11 cellular contexts compared by ENCODE assay signal in genomic region chr7:44767134-44767911, GRCh38. TPM values are rescaled to one million over a fixed set of nuclear protein-coding genes. Genes with fewer than 3 reads are reported as not detected.
A peak's percentile ranks its signal among the peaks of the same experiment; 100 is the strongest.
DNase-seq lines count a peak whose midpoint lies in the region; ATAC-seq and TF ChIP-seq lines count a peak whose summit lies in the region.
"Had no signal": no experiment of that assay in that cellular context is flagged by ENCODE, and none has a peak within 500 bp of the region (broad histone marks: within the 10 kb centered on the region; RNA-seq: fewer than 3 reads in every experiment).

No MANE protein-coding gene starts in this region.

- peak overlapping the region; percentile 53 for H3K27ac ChIP-seq in effector memory CD4-positive, alpha-beta T cell (ENCODE audit: insufficient read depth, low read length, poor library complexity, severe bottlenecking)
- H3K27ac ChIP-seq in vagina, result peak overlapping the region; percentile 89

- no peak for DNase-seq in Right ventricle myocardium superior
- DNase-seq in left ventricle myocardium superior, result no peak
- DNase-seq in effector memory CD4-positive, alpha-beta T cell, result no peak
- DNase-seq in nucleus accumbens (lab: John Stamatoyannopoulos, UW), result peak in 29 of 56 donors; percentile 13 to 73 (median 47)
- DNase-seq in vagina (ENCODE audit: extremely low spot score in 2 of 2), result peak in 1 of 2 donors; percentile 93
- no peak for DNase-seq in MV-4-11 (lab: John Stamatoyannopoulos, UW)
- DNase-seq: activated T-cell treated with anti-CD3 and anti-CD28 coated beads for 4 hours; NCI-H2107; stimulated activated CD4-positive, alpha-beta T cell treated with anti-CD3 and anti-CD28 coated beads, Interleukin-4, amount 100 ng/mL, for 4 hours had no signal

- TF ChIP-seq POLR2A in vagina (IDR thresholded peaks at IDR 0.05), result no peak

- H3K4me1 ChIP-seq in effector memory CD4-positive, alpha-beta T cell (ENCODE audit: control insufficient read depth, insufficient read depth, low read length, poor library complexity, severe bottlenecking), result peaks cover 11% of the 10 kb centered on the region
- peaks cover 48% of the 10 kb centered on the region for H3K4me1 ChIP-seq in vagina

- TF ChIP-seq CTCF in vagina (IDR thresholded peaks at IDR 0.05), result no peak

- no peaks in the 10 kb centered on the region for H3K9me3 ChIP-seq in effector memory CD4-positive, alpha-beta T cell (ENCODE audit: control insufficient read depth, low read length)
- no peaks in the 10 kb centered on the region for H3K9me3 ChIP-seq in vagina

- intact Hi-C loops in Right ventricle myocardium superior (cut with DNase I) (no loop called here), left ventricle myocardium superior (cut with micrococcal nuclease) (no loop called here), vagina (cut with DNase I) (loop anchor here (2.0 kb wide), 1 partner anchor 15 kb away; no protein-coding TSS in a partner anchor)

- no peak overlapping the region for H3K4me3 ChIP-seq in effector memory CD4-positive, alpha-beta T cell (ENCODE audit: insufficient read depth, low read depth, low read length, poor library complexity, severe bottlenecking)
- H3K4me3 ChIP-seq in vagina, result no peak overlapping the region

- no peaks in the 10 kb centered on the region for H3K27me3 ChIP-seq in effector memory CD4-positive, alpha-beta T cell (replicated peaks; ENCODE audit: control insufficient read depth, insufficient read depth, low read length, poor library complexity, severe bottlenecking)
- no peaks in the 10 kb centered on the region for H3K27me3 ChIP-seq in vagina

- H3K36me3 ChIP-seq in effector memory CD4-positive, alpha-beta T cell (ENCODE audit: control insufficient read depth, insufficient read depth, low read length), result peaks cover 41% of the 10 kb centered on the region
- H3K36me3 ChIP-seq in vagina, result peaks cover 0 to 51% of the 10 kb centered on the region in 2 donors

- peak; percentile 1 for ATAC-seq in Right ventricle myocardium superior (ENCODE audit: poor library complexity)
- no peak for ATAC-seq in left ventricle myocardium superior
- ATAC-seq in HG03469 (IDR thresholded peaks at IDR 0.05; ENCODE audit: unreplicated experiment), result no peak
- ATAC-seq in GM18858 (IDR thresholded peaks at IDR 0.05; ENCODE audit: unreplicated experiment), result no peak

RNA-seq across cellular contexts. Expression of gene ZMIZ2, which starts 18.7 kb away (rescaled TPM):
- total RNA-seq in Right ventricle myocardium superior, result 54.1 TPM
- total RNA-seq in left ventricle myocardium superior, result 64.8 TPM
- 54.3 TPM for total RNA-seq in vagina

RNA-seq across cellular contexts. Expression of gene PPIA, which starts 29.2 kb away (rescaled TPM):
- 471 TPM for total RNA-seq in Right ventricle myocardium superior
- total RNA-seq in left ventricle myocardium superior, result 436 TPM
- total RNA-seq in vagina, result 1,197 TPM

Comparison
In these comparisons a context has a peak if more than half of its experiments do, and no peak if none do; other contexts are left out.
1. DNase-seq: peak in nucleus accumbens (29 of 56); none in Right ventricle myocardium superior (single experiment), left ventricle myocardium superior (single experiment), effector memory CD4-positive, alpha-beta T cell (0 of 3) and MV-4-11 (single experiment).